ENCODE assay signal across 31 cellular contexts in genomic region chr1:117271129-117271528, GRCh38.
"Had no signal": no experiment of that assay in that cellular context is flagged by ENCODE, and none has a peak within 500 bp of the region (broad histone marks: within the 10 kb centered on the region; RNA-seq: fewer than 3 reads in every experiment).

No MANE protein-coding gene starts in this region.

- H3K4me1 ChIP-seq: adrenal gland, breast epithelium, Peyer's patch, SJSA1 had no signal

- H3K27me3 ChIP-seq: adrenal gland, breast epithelium, Peyer's patch, SJSA1 had no signal

- H3K9me3 ChIP-seq: adrenal gland, Peyer's patch, SJSA1 had no signal

- H3K27ac ChIP-seq: adrenal gland, KMS-11, Peyer's patch, RWPE1, SJSA1 had no signal

- H3K4me2 ChIP-seq: KMS-11 had no signal

- H3K36me3 Mint-ChIP-seq: activated CD8-positive, alpha-beta memory T cell treated with anti-CD3 and anti-CD28 coated beads, Interleukin-2, amount 10 ng/mL, durations not matched to agents 7 days and 5 days had no signal

- H3K4me3 ChIP-seq: adrenal gland, breast epithelium, Peyer's patch, SJSA1 had no signal

- H3K4me3 Mint-ChIP-seq: activated B cell treated with CpG ODN at 0.5 μM for 24 hours; activated CD4-positive, alpha-beta T cell treated with anti-CD3 and anti-CD28 coated beads, Interleukin-2, amount 10 ng/mL, durations not matched to agents 24 days and 14 days; activated CD8-positive, alpha-beta memory T cell treated with anti-CD3 and anti-CD28 coated beads, Interleukin-2, amount 10 ng/mL, durations not matched to agents 7 days and 5 days; activated naive CD4-positive, alpha-beta T cell treated with anti-CD3 and anti-CD28 coated beads for 36 hours; activated naive CD8-positive, alpha-beta T cell; activated T-cell treated with anti-CD3 and anti-CD28 coated beads, Interleukin-2, amount 50 U/mL, for 4 hours; activated T-helper 17 cell treated with anti-CD3 and anti-CD28 coated beads, Interleukin-2, amount 50 U/mL, for 72 hours; T-helper 1 cell treated with Interleukin-12 subunit alpha and Interleukin-12 subunit beta and Interleukin-4 antibody, amounts not matched to agents 30 μg/mL and 1 μg/mL, for 36 hours had no signal

- H3K4me1 Mint-ChIP-seq: activated B cell treated with CpG ODN at 0.5 μM for 24 hours; activated CD4-positive, alpha-beta T cell treated with anti-CD3 and anti-CD28 coated beads, Interleukin-2, amount 10 ng/mL, durations not matched to agents 24 days and 14 days; activated CD8-positive, alpha-beta memory T cell treated with anti-CD3 and anti-CD28 coated beads, Interleukin-2, amount 10 ng/mL, durations not matched to agents 7 days and 5 days had no signal

- DNase-seq: activated B cell treated with CpG ODN at 0.5 μM for 24 hours; activated CD4-positive, alpha-beta T cell treated with anti-CD3 and anti-CD28 coated beads for 1 hour; activated CD4-positive, alpha-beta T cell treated with anti-CD3 and anti-CD28 coated beads, Interleukin-2, amount 10 ng/mL, durations not matched to agents 24 days and 14 days; activated CD4-positive, alpha-beta T cell treated with anti-CD3 and anti-CD28 coated beads, Interleukin-2, amount 50 U/mL, for 48 hours; activated CD8-positive, alpha-beta memory T cell treated with anti-CD3 and anti-CD28 coated beads, Interleukin-2, amount 10 ng/mL, durations not matched to agents 7 days and 5 days; activated gamma-delta T cell; activated naive CD4-positive, alpha-beta T cell treated with anti-CD3 and anti-CD28 coated beads for 36 hours; activated T-cell treated with anti-CD3 and anti-CD28 coated beads, Interleukin-2, amount 50 U/mL, for 4 hours; adrenal gland; anterior cingulate cortex; caudate nucleus; NCI-H1092; NCI-H1417; NCI-H1694; NCI-H2029; NCI-H2107; NCI-H345; NCI-H510A treated with DMSO at 0.1 percent for 48 hours; NCI-H69; NK-92 treated with Interleukin-12 subunit alpha and Interleukin-12 subunit beta, amount 100 ng/mL, for 24 hours; OCI-M1; Peyer's patch; Right ventricle myocardium superior had no signal

- H3K36me3 ChIP-seq: adrenal gland, breast epithelium, Peyer's patch, SJSA1 had no signal

- H3K27ac Mint-ChIP-seq: activated B cell treated with CpG ODN at 0.5 μM for 24 hours; activated CD4-positive, alpha-beta T cell treated with anti-CD3 and anti-CD28 coated beads, Interleukin-2, amount 10 ng/mL, durations not matched to agents 24 days and 14 days; activated CD8-positive, alpha-beta memory T cell treated with anti-CD3 and anti-CD28 coated beads, Interleukin-2, amount 10 ng/mL, durations not matched to agents 7 days and 5 days; activated naive CD4-positive, alpha-beta T cell treated with anti-CD3 and anti-CD28 coated beads for 36 hours; activated naive CD8-positive, alpha-beta T cell; activated T-helper 17 cell treated with anti-CD3 and anti-CD28 coated beads, Interleukin-2, amount 50 U/mL, for 72 hours; T-helper 1 cell treated with Interleukin-12 subunit alpha and Interleukin-12 subunit beta and Interleukin-4 antibody, amounts not matched to agents 30 μg/mL and 1 μg/mL, for 36 hours had no signal

- H3K9ac ChIP-seq: KMS-11 had no signal

- H3K9me3 Mint-ChIP-seq: activated CD4-positive, alpha-beta T cell treated with anti-CD3 and anti-CD28 coated beads, Interleukin-2, amount 10 ng/mL, durations not matched to agents 24 days and 14 days; activated T-cell treated with anti-CD3 and anti-CD28 coated beads, Interleukin-2, amount 50 U/mL, for 4 hours; activated T-helper 17 cell treated with anti-CD3 and anti-CD28 coated beads, Interleukin-2, amount 50 U/mL, for 72 hours; T-helper 1 cell treated with Interleukin-12 subunit alpha and Interleukin-12 subunit beta and Interleukin-4 antibody, amounts not matched to agents 30 μg/mL and 1 μg/mL, for 36 hours had no signal

- ATAC-seq: activated CD8-positive, alpha-beta memory T cell treated with anti-CD3 and anti-CD28 coated beads, Interleukin-2, amount 10 ng/mL, durations not matched to agents 7 days and 5 days; activated T-cell treated with anti-CD3 and anti-CD28 coated beads, Interleukin-2, amount 50 U/mL, for 4 hours; activated T-helper 17 cell treated with anti-CD3 and anti-CD28 coated beads, Interleukin-2, amount 50 U/mL, for 72 hours; SK-N-SH treated with all-trans-retinoic acid at 6 μM for 48 hours had no signal
